Comparison of ENCODE assay signal across 8 cellular contexts in the genomic region with DNA sequence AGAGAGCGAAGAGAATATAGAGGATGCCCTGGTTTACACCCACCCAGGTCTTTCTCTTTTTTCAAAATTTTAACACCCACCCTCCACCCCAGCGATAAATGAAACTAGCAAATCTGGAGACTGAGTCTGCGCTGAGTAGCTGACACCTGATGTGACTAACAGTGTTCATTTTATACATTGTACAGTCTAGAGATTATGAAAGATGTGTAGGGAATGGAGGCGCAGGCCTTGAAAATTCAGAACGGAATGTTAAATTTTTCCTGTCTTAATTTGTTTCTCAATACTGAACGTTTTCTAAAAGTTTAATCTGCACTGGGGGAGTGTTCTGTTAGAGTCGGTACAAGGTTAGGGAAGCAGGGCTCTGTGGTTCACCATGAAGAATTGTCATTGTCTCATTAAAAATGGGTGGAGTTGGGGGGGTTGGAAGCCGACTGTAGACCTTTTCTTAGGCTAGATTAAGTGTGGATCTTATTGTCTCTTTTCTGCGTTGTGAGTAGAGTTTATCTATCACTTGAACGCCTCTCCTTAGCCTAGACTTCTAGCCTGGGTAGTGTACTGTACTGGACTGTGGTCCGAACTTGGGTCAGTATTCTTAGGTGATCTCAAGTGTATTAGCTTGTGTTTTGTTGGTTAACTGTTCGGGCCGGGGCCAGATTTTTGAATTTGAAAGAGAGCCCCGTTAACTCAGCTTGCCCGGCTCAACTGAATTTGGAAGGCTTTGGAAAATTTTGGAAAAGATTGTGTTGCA. TPM values are rescaled to one million over a fixed set of nuclear protein-coding genes. Genes with fewer than 3 reads are reported as not detected.
DNase-seq lines count a peak whose midpoint lies in the region; ATAC-seq and TF ChIP-seq lines count a peak whose summit lies in the region.

No MANE protein-coding gene starts in this region.

- H3K23ac ChIP-seq in H9 (ENCODE audit: insufficient read length, low read depth, low read length), result no peak overlapping the region

- H4K20me1 ChIP-seq in H9 (ENCODE audit: control insufficient read depth, insufficient read depth, insufficient read length), result no peaks in the 10 kb centered on the region

- H3K9me3 Mint-ChIP-seq in H9, result peaks cover 2 to 4% of the 10 kb centered on the region in 2 experiments; a peak in 1 of 5 replicates

- no peak overlapping the region for H4K5ac ChIP-seq in H9 (ENCODE audit: insufficient read length, low read depth, low read length)

- peaks cover 18% of the 10 kb centered on the region for H3K23me2 ChIP-seq in H9 (ENCODE audit: insufficient read length, low read depth, low read length, poor library complexity, severe bottlenecking)

- peak overlapping the region; percentile 98 for H3K4me2 ChIP-seq in H9 (ENCODE audit: insufficient read depth, insufficient read length, low read length)

- no peak overlapping the region for H3K56ac ChIP-seq in H9 (ENCODE audit: insufficient read length, low read depth, low read length)

- CTCF ChIA-PET in Panc1 (lab: Charles Lee), result interaction anchor here (0.6 kb wide), 1 partner anchor 178 kb away, joined by 8 read pairs; no protein-coding TSS in a partner anchor

- no peak overlapping the region for H3K4ac ChIP-seq in H9 (ENCODE audit: low read depth, low read length)

- H3K27me3 ChIP-seq in H9 (ENCODE audit: insufficient read depth, low read length) (no peaks in the 10 kb centered on the region), Panc1 (ENCODE audit: control insufficient read depth, insufficient read depth, low read length) (no peaks in the 10 kb centered on the region), esophagus squamous epithelium (no peaks in the 10 kb centered on the region), rectal smooth muscle tissue (ENCODE audit: control insufficient read depth, insufficient read depth, low read length) (no peaks in the 10 kb centered on the region), body of pancreas (no peaks in the 10 kb centered on the region)

- H2AFZ ChIP-seq in H9 (ENCODE audit: low read length), result no peak overlapping the region

- peaks cover 5% of the 10 kb centered on the region for H3K79me1 ChIP-seq in H9 (ENCODE audit: insufficient read depth, low read depth, low read length, poor library complexity, severe bottlenecking)

- H3K36me3 Mint-ChIP-seq in H9 (ENCODE audit: insufficient read depth in 1 of 3, low read depth in 3 of 3), result peaks cover 14 to 22% (median 21%) of the 10 kb centered on the region in 3 experiments

- peaks cover 20 to 23% of the 10 kb centered on the region in 2 experiments for H3K4me1 Mint-ChIP-seq in H9

- no peak overlapping the region for H3K4me3 Mint-ChIP-seq in H9

- no peak overlapping the region for H2BK20ac ChIP-seq in H9 (ENCODE audit: low read depth, low read length, poor library complexity, severe bottlenecking)

- no peak overlapping the region for H2BK15ac ChIP-seq in H9 (ENCODE audit: low read depth, low read length)

- no peak for DNase-seq in H9
- DNase-seq in Panc1 (ENCODE audit: low read depth, low spot score), result no peak
- DNase-seq in esophagus squamous epithelium (lab: John Stamatoyannopoulos, UW), result no peak
- no peak for DNase-seq in body of pancreas
- DNase-seq in NCI-H526 treated with DMSO at 0.1 percent for 48 hours (lab: John Stamatoyannopoulos, UW), result no peak

- no peak overlapping the region for H3T11ph ChIP-seq in H9 (ENCODE audit: low read length)

- TF ChIP-seq CTCF in H9 (conservative IDR thresholded peaks at IDR 0.05) (no peak), Panc1 (IDR thresholded peaks at IDR 0.05) (no peak), esophagus squamous epithelium (IDR thresholded peaks at IDR 0.05) (no peak), body of pancreas (IDR thresholded peaks at IDR 0.05) (no peak)

- in situ Hi-C loops in Panc1 (cut with HindIII; ENCODE audit: low pct_unique_long_range_greater_than_20kb, low sequenced_read_pairs), result no loop called here

- no peak overlapping the region for H2BK12ac ChIP-seq in H9 (ENCODE audit: insufficient read length, low read depth, low read length)

- BruUV-seq in Panc1 (replicated peaks; lab: Mats Ljungman, UMichigan), result TSS peak; percentile 80

- H4K8ac ChIP-seq in H9 (replicated peaks; ENCODE audit: insufficient read length, low read depth, low read length), result no peak overlapping the region

- H3K18ac ChIP-seq in H9 (ENCODE audit: insufficient read length, low read depth, low read length), result no peak overlapping the region

- ATAC-seq in Panc1 (no peak), body of pancreas (no peak), HG03039 (IDR thresholded peaks at IDR 0.05; ENCODE audit: unreplicated experiment) (no peak), GM18517 (IDR thresholded peaks at IDR 0.05; ENCODE audit: unreplicated experiment) (no peak)

- peaks cover 35% of the 10 kb centered on the region; the same call in 1 of the 2 replicates for H3K79me2 ChIP-seq in H9 (ENCODE audit: insufficient read depth, low read length)

- no peak overlapping the region for H4K91ac ChIP-seq in H9 (ENCODE audit: insufficient read length, low read depth, low read length)

- no peak for TF ChIP-seq POLR2A in esophagus squamous epithelium (IDR thresholded peaks at IDR 0.05)
- TF ChIP-seq POLR2A in body of pancreas (IDR thresholded peaks at IDR 0.05), result no peak

- peaks cover 5% of the 10 kb centered on the region; the same call in 1 of the 2 replicates for H3K27me3 Mint-ChIP-seq in H9 (ENCODE audit: low read depth)

- peak overlapping the region; percentile 46 for H3K9ac ChIP-seq in H9 (ENCODE audit: extremely low read depth, insufficient read length, low read length)
- no peak overlapping the region for H3K9ac ChIP-seq in rectal smooth muscle tissue (ENCODE audit: low read length)

- no peak overlapping the region for H3K27ac Mint-ChIP-seq in H9

- H2BK120ac ChIP-seq in H9 (ENCODE audit: low read depth, low read length, poor library complexity, severe bottlenecking), result no peak overlapping the region

- H3K9me3 ChIP-seq in H9 (ENCODE audit: control insufficient read depth, low read depth, low read length), result no peaks in the 10 kb centered on the region
- H3K9me3 ChIP-seq in Panc1 (ENCODE audit: control insufficient read depth, insufficient read depth, low read depth, low read length), result no peaks in the 10 kb centered on the region
- H3K9me3 ChIP-seq in esophagus squamous epithelium, result peaks cover 0 to 2% (median 0%) of the 10 kb centered on the region in 3 donors
- H3K9me3 ChIP-seq in body of pancreas, result no peaks in the 10 kb centered on the region

- WGBS in H9 (ENCODE audit: extremely low coverage, insufficient read length, low lambda C conversion rate), result no CpG with 5 or more reads among the region's 15 CpGs
- WGBS in esophagus squamous epithelium, 2 donors, result 27 to 31% methylated on average over 15 of the region's 15 CpGs
- 58 to 68% methylated on average over 15 of the region's 15 CpGs for WGBS in body of pancreas, 2 donors

- H3K4me3 ChIP-seq in Panc1 (ENCODE audit: low read depth in 2 of 2, low read length in 2 of 2) (peak overlapping the region; percentile 81 to 97), esophagus squamous epithelium (peak overlapping the region; percentile 52 to 87 (median 72)), rectal smooth muscle tissue (ENCODE audit: low read length) (peak overlapping the region; percentile 75), body of pancreas (no peak overlapping the region)

- no peak overlapping the region for H2AK5ac ChIP-seq in H9 (ENCODE audit: insufficient read length, low read length)

- H3K4me1 ChIP-seq in H9 (ENCODE audit: insufficient read depth, low read length), result peaks cover 8% of the 10 kb centered on the region
- H3K4me1 ChIP-seq in Panc1 (ENCODE audit: control insufficient read depth, insufficient read depth, low read length), result peaks cover 8% of the 10 kb centered on the region
- peaks cover 15 to 71% (median 26%) of the 10 kb centered on the region in 3 donors for H3K4me1 ChIP-seq in esophagus squamous epithelium
- H3K4me1 ChIP-seq in rectal smooth muscle tissue (ENCODE audit: control insufficient read depth, insufficient read depth, low read length), result peaks cover 8% of the 10 kb centered on the region
- peaks cover 34% of the 10 kb centered on the region for H3K4me1 ChIP-seq in body of pancreas

- H3K27ac ChIP-seq in H9 (ENCODE audit: insufficient read length, low read depth, low read length) (no peak overlapping the region), Panc1 (ENCODE audit: low read length) (peak overlapping the region; percentile 89), esophagus squamous epithelium (peak overlapping the region; percentile 84 to 94 (median 89)), rectal smooth muscle tissue (ENCODE audit: low read depth, low read length) (no peak overlapping the region), body of pancreas (peak overlapping the region in 1 of 4 donors; percentile 75)

- H3K14ac ChIP-seq in H9 (ENCODE audit: insufficient read depth, low read length), result no peak overlapping the region

- H3K36me3 ChIP-seq in Panc1 (ENCODE audit: control insufficient read depth, insufficient read depth, low read length), result no peaks in the 10 kb centered on the region; the same call in 1 of the 2 replicates
- peaks cover 0 to 11% (median 0%) of the 10 kb centered on the region in 3 donors for H3K36me3 ChIP-seq in esophagus squamous epithelium
- H3K36me3 ChIP-seq in rectal smooth muscle tissue (ENCODE audit: control insufficient read depth, insufficient read depth, low read length), result no peaks in the 10 kb centered on the region
- H3K36me3 ChIP-seq in body of pancreas (replicated peaks in 1 of 2; ENCODE audit: insufficient read depth in 1 of 2, low read depth in 2 of 2), result no peaks in the 10 kb centered on the region

- H2BK5ac ChIP-seq in H9 (ENCODE audit: insufficient read length, low read length), result no peak overlapping the region

- POLR2A ChIA-PET in Panc1 (lab: Charles Lee), result no interaction called here

- intact Hi-C loops in Panc1 (cut with micrococcal nuclease; ENCODE audit: unreplicated experiment) (loop anchor here (10.0 kb wide), 1 partner anchor 125 kb away; no protein-coding TSS in a partner anchor), esophagus squamous epithelium (cut with DNase I) (loop anchor here (5.0 kb wide), 1 partner anchor 128 kb away; no protein-coding TSS in a partner anchor), body of pancreas (cut with DNase I) (no loop called here)

RNA-seq across cellular contexts. Expression of a gene that starts 1.9 kb away (rescaled TPM):
- total RNA-seq in H9 (2021) (125 and 132 TPM in 2 replicates), Panc1 (2021; ENCODE audit: unreplicated experiment) (68.5 TPM), esophagus squamous epithelium (100 to 1,000 TPM in 1 of 4 donors, 10 to 100 TPM in 3; 46.0 to 121 (median 53.9) TPM), body of pancreas (10 to 100 TPM; 22.1 to 25.1 TPM)
- 45.9 TPM for polyA plus RNA-seq in Panc1 (2012; ENCODE audit: insufficient read length)

Comparison
In these comparisons a context has a peak if more than half of its experiments do, and no peak if none do; other contexts are left out.
1. H3K27ac ChIP-seq: peak in Panc1 (single experiment) and esophagus squamous epithelium (4 of 4); none in H9 (single experiment) and rectal smooth muscle tissue (single experiment).
2. H3K4me3 ChIP-seq: peak in Panc1 (2 of 2), esophagus squamous epithelium (4 of 4) and rectal smooth muscle tissue (single experiment); none in body of pancreas (0 of 2).